20 cellular contexts compared by ENCODE assay signal in genomic region chrX:108209006-108209554, GRCh38.
DNase-seq lines count a peak whose midpoint lies in the region; ATAC-seq and TF ChIP-seq lines count a peak whose summit lies in the region.
"Had no signal": no experiment of that assay in that cellular context is flagged by ENCODE, and none has a peak within 500 bp of the region (broad histone marks: within the 10 kb centered on the region; RNA-seq: fewer than 3 reads in every experiment).

No MANE protein-coding gene starts in this region.

- POLR2A ChIA-PET in CD8-positive, alpha-beta memory T cell (lab: Charles Lee): no interaction called here

- H3K4ac ChIP-seq in trophoblast cell (ENCODE audit: low read depth, low read length): no peak overlapping the region

- peak overlapping the region; percentile 72 for H2BK120ac ChIP-seq in trophoblast cell (ENCODE audit: insufficient read depth, low read length, poor library complexity)

- H3K79me2 ChIP-seq in trophoblast cell (ENCODE audit: control insufficient read depth, insufficient read depth, low read length, poor library complexity): no peaks in the 10 kb centered on the region

- CTCF ChIA-PET in CD8-positive, alpha-beta memory T cell (lab: Charles Lee): no interaction called here

- H2AK5ac ChIP-seq in trophoblast cell (ENCODE audit: low read length): no peak overlapping the region

- H2AFZ ChIP-seq in trophoblast cell (ENCODE audit: insufficient read depth, low read length, poor library complexity): no peak overlapping the region

- TF ChIP-seq CTCF in endodermal cell (conservative IDR thresholded peaks at IDR 0.05): no peak

- no peak overlapping the region for H3K23ac ChIP-seq in trophoblast cell (ENCODE audit: low read length)

- no peaks in the 10 kb centered on the region for H3K9me3 Mint-ChIP-seq in endodermal cell
- peaks cover 0 to 2% (median 0%) of the 10 kb centered on the region in 5 donors for H3K9me3 Mint-ChIP-seq in CD8-positive, alpha-beta memory T cell
- H3K9me3 Mint-ChIP-seq: CD4-positive, alpha-beta T cell; IgD-negative memory B cell had no signal

- no peaks in the 10 kb centered on the region for H3K27me3 Mint-ChIP-seq in endodermal cell (ENCODE audit: insufficient read depth)
- H3K27me3 Mint-ChIP-seq in CD8-positive, alpha-beta memory T cell: peaks cover 4 to 5% of the 10 kb centered on the region in 2 donors

- no peak overlapping the region for H4K12ac ChIP-seq in trophoblast cell (ENCODE audit: low read depth, low read length)

- H3K27me3 ChIP-seq in HAP-1 (ENCODE audit: low read depth): no peaks in the 10 kb centered on the region
- no peaks in the 10 kb centered on the region for H3K27me3 ChIP-seq in endodermal cell (ENCODE audit: control insufficient read depth, insufficient read depth, low read length, poor library complexity, severe bottlenecking)
- no peaks in the 10 kb centered on the region for H3K27me3 ChIP-seq in trophoblast cell (ENCODE audit: insufficient read depth, low read length)
- no peaks in the 10 kb centered on the region for H3K27me3 ChIP-seq in CD8-positive, alpha-beta memory T cell (ENCODE audit: insufficient read depth, low read length, poor library complexity, severe bottlenecking)
- H3K27me3 ChIP-seq: Peyer's patch, SJCRH30 had no signal

- no peak overlapping the region for H2BK5ac ChIP-seq in trophoblast cell (ENCODE audit: low read depth, low read length, poor library complexity)

- H3K4me1 ChIP-seq in HAP-1 (peaks cover 19% of the 10 kb centered on the region), endodermal cell (ENCODE audit: control insufficient read depth, insufficient read depth, low read length) (peaks cover 4% of the 10 kb centered on the region), mesodermal cell (ENCODE audit: control insufficient read depth, insufficient read depth, low read length, poor library complexity, severe bottlenecking) (peaks cover 12% of the 10 kb centered on the region), trophoblast cell (ENCODE audit: control insufficient read depth in 1 of 2, insufficient read depth in 2 of 2, low read length in 2 of 2) (peaks cover 0 to 2% of the 10 kb centered on the region in 2 experiments)
- no peaks in the 10 kb centered on the region for H3K4me1 ChIP-seq in CD8-positive, alpha-beta memory T cell (ENCODE audit: insufficient read depth, low read length)
- H3K4me1 ChIP-seq: Peyer's patch, SJCRH30 had no signal

- H3K9me3 ChIP-seq in HAP-1: no peaks in the 10 kb centered on the region
- no peaks in the 10 kb centered on the region for H3K9me3 ChIP-seq in endodermal cell (ENCODE audit: control insufficient read depth, low read length)
- H3K9me3 ChIP-seq in mesodermal cell (ENCODE audit: control insufficient read depth, low read length): no peaks in the 10 kb centered on the region
- no peaks in the 10 kb centered on the region for H3K9me3 ChIP-seq in trophoblast cell (ENCODE audit: insufficient read depth, low read depth, low read length)
- H3K9me3 ChIP-seq in CD8-positive, alpha-beta memory T cell (ENCODE audit: low read length): no peaks in the 10 kb centered on the region
- H3K9me3 ChIP-seq: Peyer's patch, SJCRH30 had no signal

- no peak overlapping the region for H2BK12ac ChIP-seq in trophoblast cell (ENCODE audit: low read length)

- H4K8ac ChIP-seq in trophoblast cell (ENCODE audit: low read depth, low read length): no peak overlapping the region

- H3K4me3 Mint-ChIP-seq in endodermal cell: no peak overlapping the region
- H3K4me3 Mint-ChIP-seq in CD8-positive, alpha-beta memory T cell: no peak overlapping the region
- H3K4me3 Mint-ChIP-seq: CD4-positive, alpha-beta T cell; IgD-negative memory B cell had no signal

- H3K4me1 Mint-ChIP-seq in endodermal cell: peaks cover 12% of the 10 kb centered on the region
- H3K4me1 Mint-ChIP-seq in CD8-positive, alpha-beta memory T cell: no peaks in the 10 kb centered on the region
- H3K4me1 Mint-ChIP-seq: IgD-negative memory B cell had no signal

- peak overlapping the region; percentile 23 for H3K4me2 ChIP-seq in trophoblast cell (ENCODE audit: low read length)

- H3K9ac ChIP-seq in endodermal cell (ENCODE audit: extremely low read depth, low read length, poor library complexity, severe bottlenecking): no peak overlapping the region
- no peak overlapping the region for H3K9ac ChIP-seq in trophoblast cell (ENCODE audit: low read length)

- no peak overlapping the region for H3K18ac ChIP-seq in trophoblast cell (ENCODE audit: low read length)

- DNase-seq in HAP-1 (ENCODE audit: low spot score in 2 of 2) (peak; percentile 43 to 65), endodermal cell (no peak), trophoblast cell (no peak), AG20443 (ENCODE audit: low spot score) (no peak)
- DNase-seq in CD8-positive, alpha-beta memory T cell: no peak
- DNase-seq: CD4-positive, alpha-beta T cell; DND-41; Karpas-422; MV-4-11; NCI-H1105 treated with DMSO at 0.1 percent for 48 hours; NCI-H2081; NCI-H2171; NCI-H524 treated with DMSO at 0.1 percent for 48 hours; NCI-H82; Peyer's patch; SJCRH30 had no signal

- peaks cover 67% of the 10 kb centered on the region for H3K36me3 Mint-ChIP-seq in endodermal cell (ENCODE audit: low read depth)
- H3K36me3 Mint-ChIP-seq in CD8-positive, alpha-beta memory T cell: no peaks in the 10 kb centered on the region

- peak overlapping the region; percentile 37 for H4K91ac ChIP-seq in trophoblast cell (ENCODE audit: low read depth, low read length)

- no peak for ATAC-seq in HG03439 (IDR thresholded peaks at IDR 0.05; ENCODE audit: unreplicated experiment)
- no peak for ATAC-seq in GM21447 (IDR thresholded peaks at IDR 0.05; ENCODE audit: unreplicated experiment)

- H3K14ac ChIP-seq in trophoblast cell (ENCODE audit: low read length): no peak overlapping the region

- H3K27ac ChIP-seq in endodermal cell (ENCODE audit: low read depth, low read length) (no peak overlapping the region), mesodermal cell (ENCODE audit: low read depth, low read length, severe bottlenecking) (peak overlapping the region; percentile 84), trophoblast cell (ENCODE audit: low read depth, low read length) (peak overlapping the region; percentile 62)
- no peak overlapping the region for H3K27ac ChIP-seq in CD8-positive, alpha-beta memory T cell (ENCODE audit: low read depth, low read length)
- H3K27ac ChIP-seq: Peyer's patch, SJCRH30 had no signal

- in situ Hi-C loops in HAP-1 (cut with MboI; ENCODE audit: low sequenced_read_pairs): loop anchor here (25.0 kb wide), 1 partner anchor 478 kb away; no protein-coding TSS in a partner anchor

- WGBS in endodermal cell (ENCODE audit: insufficient coverage in 1 of 2, insufficient read length in 1 of 2), 2 experiments: 95% methylated on average over 3 of the region's 3 CpGs; no CpG with 5 or more reads in 1 of the 2 experiments
- WGBS in mesodermal cell (ENCODE audit: insufficient coverage in 2 of 2), 2 experiments: no CpG with 5 or more reads among the region's 3 CpGs
- WGBS in trophoblast cell (ENCODE audit: extremely low coverage, insufficient coverage, insufficient read length): no CpG with 5 or more reads among the region's 3 CpGs

- H3K27ac Mint-ChIP-seq in endodermal cell: peak overlapping the region; percentile 1
- no peak overlapping the region for H3K27ac Mint-ChIP-seq in CD8-positive, alpha-beta memory T cell
- H3K27ac Mint-ChIP-seq: CD4-positive, alpha-beta T cell; IgD-negative memory B cell had no signal

- peaks cover 4% of the 10 kb centered on the region for H3K79me1 ChIP-seq in trophoblast cell (ENCODE audit: low read length)

- H3K4me3 ChIP-seq in HAP-1 (no peak overlapping the region), endodermal cell (ENCODE audit: low read length) (no peak overlapping the region), mesodermal cell (ENCODE audit: extremely low read depth, insufficient read depth, low read length, poor library complexity, severe bottlenecking) (no peak overlapping the region), trophoblast cell (ENCODE audit: low read depth, low read length) (no peak overlapping the region)
- H3K4me3 ChIP-seq in CD8-positive, alpha-beta memory T cell (ENCODE audit: low read length): no peak overlapping the region
- H3K4me3 ChIP-seq: Peyer's patch, SJCRH30 had no signal

- H3K36me3 ChIP-seq in HAP-1 (replicated peaks): no peaks in the 10 kb centered on the region
- H3K36me3 ChIP-seq in endodermal cell (ENCODE audit: control insufficient read depth, insufficient read depth, low read length): peaks cover 12% of the 10 kb centered on the region
- H3K36me3 ChIP-seq in mesodermal cell (ENCODE audit: control insufficient read depth, insufficient read depth, low read length): peaks cover 13% of the 10 kb centered on the region
- no peaks in the 10 kb centered on the region for H3K36me3 ChIP-seq in trophoblast cell (ENCODE audit: control insufficient read depth in 1 of 2, insufficient read depth in 2 of 2, low read length in 2 of 2)
- no peaks in the 10 kb centered on the region for H3K36me3 ChIP-seq in CD8-positive, alpha-beta memory T cell (ENCODE audit: insufficient read depth, low read length)
- H3K36me3 ChIP-seq: Peyer's patch, SJCRH30 had no signal

Comparison
In these comparisons a context has a peak if more than half of its experiments do, and no peak if none do; other contexts are left out.
1. DNase-seq: peak in HAP-1 (2 of 2); none in endodermal cell (single experiment), trophoblast cell (0 of 2), AG20443 (single experiment) and CD8-positive, alpha-beta memory T cell (0 of 5).
2. H3K27ac ChIP-seq: peak in mesodermal cell (single experiment) and trophoblast cell (single experiment); none in endodermal cell (single experiment) and CD8-positive, alpha-beta memory T cell (single experiment).